In genomic region chr2:38436227-38436664, GRCh38 we compare ENCODE assay signal across 1 cellular context.
TF ChIP-seq lines count a peak whose summit lies in the region.

No MANE protein-coding gene starts in this region.

TF ChIP-seq in HepG2, 621 proteins besides CTCF, POLR2A, EP300 and RAD21 (continued from another document and continues in another):
- TF ChIP-seq ARNT (IDR thresholded peaks at IDR 0.05) = no peak
- TF ChIP-seq ZFP36 (IDR thresholded peaks at IDR 0.05; ENCODE audit: borderline replicate concordance, low read depth, low read length, partially characterized antibody) = no peak
- TF ChIP-seq HHEX (CRISPR knock-in tag; IDR thresholded peaks at IDR 0.05) = peak; percentile 88
- TF ChIP-seq ZNF160 (CRISPR knock-in tag; IDR thresholded peaks at IDR 0.05) = no peak
- TF ChIP-seq ZMAT5 (CRISPR knock-in tag; IDR thresholded peaks at IDR 0.05; ENCODE audit: borderline replicate concordance, low read depth) = no peak
- peak; percentile 44; the same call in 1 of the 2 replicates for TF ChIP-seq ZNF878 (CRISPR knock-in tag; IDR thresholded peaks at IDR 0.05)
- no peak for TF ChIP-seq ZNF883 (CRISPR knock-in tag; IDR thresholded peaks at IDR 0.05; ENCODE audit: not compliant biosample characterization)
- TF ChIP-seq ZNF280D (CRISPR knock-in tag; IDR thresholded peaks at IDR 0.05) = peak; percentile 90; the same call in 1 of the 2 replicates
- no peak for TF ChIP-seq YEATS4 (CRISPR knock-in tag; IDR thresholded peaks at IDR 0.05; ENCODE audit: borderline replicate concordance)
- no peak for TF ChIP-seq HNRNPUL1 (IDR thresholded peaks at IDR 0.05; ENCODE audit: low read depth, low read length)
- TF ChIP-seq HDAC2 (CRISPR knock-in tag; IDR thresholded peaks at IDR 0.05) = peak; percentile 91
- TF ChIP-seq ZNF567 (CRISPR knock-in tag; IDR thresholded peaks at IDR 0.05; ENCODE audit: borderline replicate concordance) = peak; percentile 55; the same call in 1 of the 2 replicates
- TF ChIP-seq NCOA2 (CRISPR knock-in tag; IDR thresholded peaks at IDR 0.05) = peak; percentile 82
- peak; percentile 82; the same call in 1 of the 2 replicates for TF ChIP-seq NFKBIZ (CRISPR knock-in tag; IDR thresholded peaks at IDR 0.05)
- peak; percentile 68; the same call in 1 of the 2 replicates for TF ChIP-seq ZHX1 (CRISPR knock-in tag; IDR thresholded peaks at IDR 0.05; ENCODE audit: low read depth)
- TF ChIP-seq ETV5 (CRISPR knock-in tag; IDR thresholded peaks at IDR 0.05; ENCODE audit: borderline replicate concordance) = peak; percentile 38; the same call in 1 of the 2 replicates
- TF ChIP-seq GATAD2A (CRISPR knock-in tag; IDR thresholded peaks at IDR 0.05) = peak; percentile 93
- TF ChIP-seq RXRA (CRISPR knock-in tag; IDR thresholded peaks at IDR 0.05) = peak; percentile 85; the same call in 1 of the 2 replicates
- no peak for TF ChIP-seq NFRKB (IDR thresholded peaks at IDR 0.05)
- TF ChIP-seq BRF2 (CRISPR knock-in tag; IDR thresholded peaks at IDR 0.05) = peak; percentile 64; the same call in 1 of the 2 replicates
- peak; percentile 69; the same call in 1 of the 2 replicates for TF ChIP-seq ZBTB43 (CRISPR knock-in tag; conservative IDR thresholded peaks at IDR 0.05)
- TF ChIP-seq POLR2AphosphoS5 (IDR thresholded peaks at IDR 0.05; ENCODE audit: low read depth, low read length) = no peak
- peak; percentile 34; the same call in 1 of the 2 replicates for TF ChIP-seq BHLHE40 (IDR thresholded peaks at IDR 0.05; ENCODE audit: low read length)
- TF ChIP-seq SP5 (CRISPR knock-in tag; IDR thresholded peaks at IDR 0.05; ENCODE audit: borderline replicate concordance, low read depth) = peak; percentile 88
- no peak for TF ChIP-seq LRRFIP1 (CRISPR knock-in tag; conservative IDR thresholded peaks at IDR 0.05)
- TF ChIP-seq ZNF740 (CRISPR knock-in tag; IDR thresholded peaks at IDR 0.05) = 0 out of 2 replicates have a peak, but pooled peaks have one; percentile 22
- TF ChIP-seq KAT7 (CRISPR knock-in tag; IDR thresholded peaks at IDR 0.05; ENCODE audit: borderline replicate concordance) = peak; percentile 57; the same call in 1 of the 2 replicates
- peak; percentile 21; the same call in 1 of the 2 replicates for TF ChIP-seq FOXC1 (CRISPR knock-in tag; IDR thresholded peaks at IDR 0.05; ENCODE audit: borderline replicate concordance)
- peak; percentile 87 for TF ChIP-seq HMG20B (CRISPR knock-in tag; conservative IDR thresholded peaks at IDR 0.05)
- TF ChIP-seq PHF5A (CRISPR knock-in tag; IDR thresholded peaks at IDR 0.05; ENCODE audit: low read depth, unreplicated experiment) = no peak
- no peak for TF ChIP-seq ZNF207 (IDR thresholded peaks at IDR 0.05; ENCODE audit: borderline replicate concordance)
- peak; percentile 99 for TF ChIP-seq ZNF644 (CRISPR knock-in tag; IDR thresholded peaks at IDR 0.05; ENCODE audit: low read depth)
- TF ChIP-seq ZNF468 (CRISPR knock-in tag; IDR thresholded peaks at IDR 0.05) = no peak
- no peak for TF ChIP-seq SNRNP70 (IDR thresholded peaks at IDR 0.05; ENCODE audit: low read depth, low read length)
- TF ChIP-seq ZNF652 (CRISPR knock-in tag; IDR thresholded peaks at IDR 0.05; ENCODE audit: borderline replicate concordance, low read depth) = 0 out of 2 replicates have a peak, but pooled peaks have one; percentile 12
- peak; percentile 77 for TF ChIP-seq ZNF574 (CRISPR knock-in tag; IDR thresholded peaks at IDR 0.05)
- TF ChIP-seq ZNF569 (CRISPR knock-in tag; IDR thresholded peaks at IDR 0.05; ENCODE audit: borderline replicate concordance) = no peak
- TF ChIP-seq ARID4A (CRISPR knock-in tag; IDR thresholded peaks at IDR 0.05; ENCODE audit: borderline replicate concordance) = peak; percentile 65; the same call in 1 of the 2 replicates
- peak; percentile 49; the same call in 1 of the 2 replicates for TF ChIP-seq ZNF724P (CRISPR knock-in tag; IDR thresholded peaks at IDR 0.05; ENCODE audit: borderline replicate concordance)
- TF ChIP-seq ZNF510 (CRISPR knock-in tag; IDR thresholded peaks at IDR 0.05; ENCODE audit: low read depth) = no peak
